8 cellular contexts compared by ENCODE assay signal in the genomic region with DNA sequence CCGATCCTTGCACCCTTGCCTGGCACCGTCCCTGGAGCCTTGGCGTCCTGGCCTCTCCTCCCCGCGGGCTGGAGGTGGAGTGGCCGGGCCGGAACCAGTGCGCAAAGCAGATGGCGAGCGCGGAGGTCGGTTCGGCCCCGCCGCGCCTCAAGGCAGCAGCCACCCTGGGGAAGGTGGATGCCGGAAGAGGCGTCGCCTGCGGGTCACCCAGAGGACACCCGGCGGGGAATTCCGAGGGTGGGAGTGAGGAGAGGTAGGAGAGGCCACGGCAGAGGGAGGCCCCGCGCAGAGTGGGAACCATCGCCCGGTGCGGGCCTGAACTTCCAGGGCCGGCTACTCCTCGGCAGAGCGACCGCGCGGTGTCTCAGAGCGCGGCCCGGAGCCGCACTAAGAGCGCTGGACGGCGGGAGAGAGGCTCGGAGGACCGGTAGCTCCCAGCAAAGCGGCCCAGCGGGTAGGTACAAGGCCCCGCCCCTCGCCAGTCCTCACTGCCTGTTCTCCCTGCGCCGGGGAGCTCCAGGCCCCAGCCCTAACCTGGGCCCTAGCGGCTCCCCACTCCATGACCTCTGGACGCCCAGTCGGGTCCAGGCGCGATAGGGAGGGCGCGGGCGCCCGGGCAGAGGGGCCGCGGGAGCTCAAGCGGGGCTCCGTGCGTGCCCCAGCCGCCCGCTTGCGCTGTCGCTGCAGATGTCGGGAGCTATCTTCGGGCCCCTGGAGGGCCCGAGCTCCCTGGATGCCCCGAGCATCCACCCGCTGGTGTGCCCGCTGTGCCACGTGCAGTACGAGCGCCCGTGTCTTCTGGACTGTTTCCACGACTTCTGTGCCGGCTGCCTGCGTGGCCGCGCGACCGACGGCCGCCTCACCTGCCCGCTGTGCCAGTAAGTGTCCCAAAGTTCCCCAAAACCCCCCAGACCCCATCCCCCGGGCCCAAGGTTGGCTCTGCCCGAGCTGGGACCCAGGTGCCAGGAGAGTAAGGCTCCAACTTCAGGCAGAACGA. TPM values are rescaled to one million over a fixed set of nuclear protein-coding genes. Genes with fewer than 3 reads are reported as not detected.
DNase-seq lines count a peak whose midpoint lies in the region; ATAC-seq and TF ChIP-seq lines count a peak whose summit lies in the region.

Gene RNF207 (plus strand): TSS at position 271 of the 997 bp plus-strand sequence. CDS start 417 bp downstream, at position 688.

- H3K9me3 ChIP-seq in upper lobe of right lung = no peaks in the 10 kb centered on the region

- BruUV-seq in Calu3 (replicated peaks; lab: Mats Ljungman, UMichigan) = no TSS peak

- H3K36me3 Mint-ChIP-seq in Calu3 (ENCODE audit: insufficient read depth, unreplicated experiment) = peaks cover 53% of the 10 kb centered on the region
- no peaks in the 10 kb centered on the region for H3K36me3 Mint-ChIP-seq in activated T-cell treated with anti-CD3 and anti-CD28 coated beads, Interleukin-2, amount 50 U/mL, for 4 hours (ENCODE audit: insufficient read depth)

- peaks cover 18% of the 10 kb centered on the region for H3K27me3 ChIP-seq in upper lobe of right lung

- H3K4me3 Mint-ChIP-seq in Calu3 (ENCODE audit: low read depth, unreplicated experiment) = peak within 1 kb of the TSS; percentile 81
- peak within 1 kb of the TSS; percentile 77 for H3K4me3 Mint-ChIP-seq in activated T-cell treated with anti-CD3 and anti-CD28 coated beads, Interleukin-2, amount 50 U/mL, for 4 hours

- no peaks in the 10 kb centered on the region for H3K27me3 Mint-ChIP-seq in Calu3 (ENCODE audit: unreplicated experiment)
- H3K27me3 Mint-ChIP-seq in activated T-cell treated with anti-CD3 and anti-CD28 coated beads, Interleukin-2, amount 50 U/mL, for 4 hours (ENCODE audit: low read depth) = peaks cover 20% of the 10 kb centered on the region

- H3K27ac ChIP-seq in upper lobe of right lung = peak within 1 kb of the TSS; percentile 68

- CTCF ChIA-PET in Calu3 (lab: Charles Lee) = interaction anchor here (0.5 to 3.2 kb wide), 5 partner anchors 11 to 237 kb away, joined by 3 to 19 read pairs (median 4); no protein-coding TSS in a partner anchor

- TF ChIP-seq CTCF in Calu3 (IDR thresholded peaks at IDR 0.05; ENCODE audit: unreplicated experiment) = no peak
- no peak for TF ChIP-seq CTCF in fibroblast of pulmonary artery (IDR thresholded peaks at IDR 0.05; ENCODE audit: low read length, missing control alignments)
- no peak for TF ChIP-seq CTCF in omental fat pad (IDR thresholded peaks at IDR 0.05)
- TF ChIP-seq CTCF in upper lobe of right lung (IDR thresholded peaks at IDR 0.05) = no peak

- no peaks in the 10 kb centered on the region for H3K36me3 ChIP-seq in upper lobe of right lung

- intact Hi-C loops in Calu3 (cut with micrococcal nuclease; ENCODE audit: unreplicated experiment) = no loop called here
- intact Hi-C loops in upper lobe of right lung (cut with DNase I) = no loop called here

- DNase-seq in Calu3 (peak; percentile 89), NCI-H345 treated with DMSO at 0.1 percent for 48 hours (lab: John Stamatoyannopoulos, UW; ENCODE audit: unreplicated experiment) (peak; percentile 21), fibroblast of pulmonary artery (ENCODE audit: low read depth) (peak; percentile 63), omental fat pad (ENCODE audit: low spot score) (no peak), upper lobe of right lung (peak; percentile 88)
- peak; percentile 41 for DNase-seq in activated T-cell treated with anti-CD3 and anti-CD28 coated beads, Interleukin-2, amount 50 U/mL, for 4 hours

- no peaks in the 10 kb centered on the region for H3K9me3 Mint-ChIP-seq in Calu3 (ENCODE audit: low read depth, unreplicated experiment)
- no peaks in the 10 kb centered on the region for H3K9me3 Mint-ChIP-seq in activated T-cell treated with anti-CD3 and anti-CD28 coated beads, Interleukin-2, amount 50 U/mL, for 4 hours

- no peaks in the 10 kb centered on the region for H3K4me1 Mint-ChIP-seq in Calu3 (ENCODE audit: low read depth, unreplicated experiment)
- peaks cover 11% of the 10 kb centered on the region for H3K4me1 Mint-ChIP-seq in activated T-cell treated with anti-CD3 and anti-CD28 coated beads, Interleukin-2, amount 50 U/mL, for 4 hours (ENCODE audit: low read depth)

- H3K4me3 ChIP-seq in fibroblast of pulmonary artery (replicated peaks; ENCODE audit: low read depth, low read length) = peak within 1 kb of the TSS; percentile 58
- H3K4me3 ChIP-seq in upper lobe of right lung = peak within 1 kb of the TSS; percentile 66

- ATAC-seq in GM21528 (IDR thresholded peaks at IDR 0.05; ENCODE audit: low FRiP score, unreplicated experiment) = peak; percentile 49
- ATAC-seq in activated T-cell treated with anti-CD3 and anti-CD28 coated beads, Interleukin-2, amount 50 U/mL, for 4 hours = peak; percentile 76 to 78
- peak; percentile 69 for ATAC-seq in omental fat pad (ENCODE audit: low FRiP score)
- ATAC-seq in upper lobe of right lung = peak; percentile 82
- no peak for ATAC-seq in HG02970 (IDR thresholded peaks at IDR 0.05; ENCODE audit: low FRiP score, unreplicated experiment)

- H3K4me1 ChIP-seq in upper lobe of right lung = peaks cover 34% of the 10 kb centered on the region

- no peak within 1 kb of the TSS for H3K27ac Mint-ChIP-seq in Calu3 (ENCODE audit: unreplicated experiment)

RNA-seq across cellular contexts. Expression of gene RNF207, which starts in this region (rescaled TPM):
- total RNA-seq in Calu3 (2022) = 146 and 160 TPM in 2 replicates
- 10 to 100 TPM in 2 of 3 donors, 1 to 10 TPM in 1; 9.9 to 18.8 (median 12.0) TPM for total RNA-seq in activated T-cell treated with anti-CD3 and anti-CD28 coated beads, Interleukin-2, amount 50 U/mL, for 4 hours
- total RNA-seq in omental fat pad = 10 to 100 TPM in 2 of 4 donors, 1 to 10 TPM in 2; 5.2 to 48.2 (median 9.5) TPM
- 12.7 TPM for total RNA-seq in upper lobe of right lung
